26 cellular contexts compared by ENCODE assay signal in genomic region chr10:6588082-6588481, GRCh38. TPM values are rescaled to one million over a fixed set of nuclear protein-coding genes. Genes with fewer than 3 reads are reported as not detected.
DNase-seq lines count a peak whose midpoint lies in the region; ATAC-seq and TF ChIP-seq lines count a peak whose summit lies in the region.
"Had no signal": no experiment of that assay in that cellular context is flagged by ENCODE, and none has a peak within 500 bp of the region (broad histone marks: within the 10 kb centered on the region; RNA-seq: fewer than 3 reads in every experiment).

No MANE protein-coding gene starts in this region.

- peak overlapping the region; percentile 80 for H3K4me3 Mint-ChIP-seq in activated naive CD4-positive, alpha-beta T cell treated with anti-CD3 and anti-CD28 coated beads, Interleukin-2, amount 50 U/mL, for 24 hours
- H3K4me3 Mint-ChIP-seq in T-helper 17 cell = no peak overlapping the region
- H3K4me3 Mint-ChIP-seq in activated naive CD8-positive, alpha-beta T cell treated with anti-CD3 and anti-CD28 coated beads, Interleukin-2, amount 50 U/mL, for 24 hours = peak overlapping the region; percentile 34
- H3K4me3 Mint-ChIP-seq: activated B cell treated with CpG ODN at 0.5 μM for 24 hours; central memory CD8-positive, alpha-beta T cell; nephron progenitor cell had no signal

- peaks cover 93% of the 10 kb centered on the region for H3K4me1 Mint-ChIP-seq in activated naive CD4-positive, alpha-beta T cell treated with anti-CD3 and anti-CD28 coated beads, Interleukin-2, amount 50 U/mL, for 24 hours
- peaks cover 58% of the 10 kb centered on the region for H3K4me1 Mint-ChIP-seq in T-helper 17 cell
- peaks cover 93% of the 10 kb centered on the region for H3K4me1 Mint-ChIP-seq in activated naive CD8-positive, alpha-beta T cell treated with anti-CD3 and anti-CD28 coated beads, Interleukin-2, amount 50 U/mL, for 24 hours
- H3K4me1 Mint-ChIP-seq: nephron progenitor cell had no signal

- H3K27me3 ChIP-seq in thyroid gland = no peaks in the 10 kb centered on the region
- H3K27me3 ChIP-seq: BLaER1, ovary, upper lobe of right lung had no signal

- DNase-seq in activated naive CD4-positive, alpha-beta T cell treated with Interleukin-2 at 50 U/mL for 16 hours = no peak
- DNase-seq in T-helper 17 cell = no peak
- DNase-seq in activated naive CD8-positive, alpha-beta T cell treated with anti-CD3 and anti-CD28 coated beads, Interleukin-2, amount 50 U/mL, for 24 hours = no peak
- no peak for DNase-seq in thyroid gland
- no peak for DNase-seq in stimulated activated naive CD4-positive, alpha-beta T cell (lab: John Stamatoyannopoulos, UW)
- DNase-seq: activated B cell treated with CpG ODN at 0.5 μM for 24 hours; activated CD4-positive, alpha-beta T cell treated with anti-CD3 and anti-CD28 coated beads, Interleukin-2, amount 50 U/mL, for 4 hours; Calu3; DMS79; glutamatergic neuron; HCEC 1CT; IMR-90; NCI-H146; NCI-H226; NCI-H526 treated with DMSO at 0.1 percent for 48 hours; nephron progenitor cell; ovary; SIG-M5; stimulated activated CD4-positive, alpha-beta T cell treated with anti-CD3 and anti-CD28 coated beads, Interleukin-4, amount 100 ng/mL, for 24 hours; substantia nigra; upper lobe of right lung had no signal

- H3K4me3 ChIP-seq in thyroid gland (replicated peaks in 1 of 3) = no peak overlapping the region
- H3K4me3 ChIP-seq: BLaER1, ovary, upper lobe of right lung had no signal

- 31 to 32% methylated on average over 3 of the region's 3 CpGs for whole genome bisulfite sequencing in thyroid gland, 2 donors

- peaks cover 7 to 20% of the 10 kb centered on the region in 2 donors for H3K4me1 ChIP-seq in thyroid gland
- H3K4me1 ChIP-seq: upper lobe of right lung had no signal

- intact Hi-C loops in thyroid gland (cut with DNase I) = no loop called here

- H3K36me3 ChIP-seq in thyroid gland = no peaks in the 10 kb centered on the region
- H3K36me3 ChIP-seq: ovary, upper lobe of right lung had no signal

- no peak for TF ChIP-seq POLR2A in thyroid gland (IDR thresholded peaks at IDR 0.05)

- no peaks in the 10 kb centered on the region for H3K27me3 Mint-ChIP-seq in activated naive CD4-positive, alpha-beta T cell treated with anti-CD3 and anti-CD28 coated beads, Interleukin-2, amount 50 U/mL, for 24 hours
- H3K27me3 Mint-ChIP-seq in T-helper 17 cell = no peaks in the 10 kb centered on the region
- no peaks in the 10 kb centered on the region for H3K27me3 Mint-ChIP-seq in activated naive CD8-positive, alpha-beta T cell treated with anti-CD3 and anti-CD28 coated beads, Interleukin-2, amount 50 U/mL, for 24 hours
- H3K27me3 Mint-ChIP-seq: central memory CD8-positive, alpha-beta T cell had no signal

- no peak for TF ChIP-seq CTCF in thyroid gland (IDR thresholded peaks at IDR 0.05)

- H3K27ac Mint-ChIP-seq in activated naive CD4-positive, alpha-beta T cell treated with anti-CD3 and anti-CD28 coated beads, Interleukin-2, amount 50 U/mL, for 24 hours = peak overlapping the region; percentile 95
- H3K27ac Mint-ChIP-seq in T-helper 17 cell = peak overlapping the region; percentile 87
- peak overlapping the region; percentile 76 for H3K27ac Mint-ChIP-seq in activated naive CD8-positive, alpha-beta T cell treated with anti-CD3 and anti-CD28 coated beads, Interleukin-2, amount 50 U/mL, for 24 hours
- H3K27ac Mint-ChIP-seq: activated B cell treated with CpG ODN at 0.5 μM for 24 hours, nephron progenitor cell had no signal

- H3K27ac ChIP-seq in thyroid gland = peak overlapping the region; percentile 19 to 59 (median 38)
- H3K27ac ChIP-seq: BLaER1, ovary, upper lobe of right lung had no signal

- H3K9me3 ChIP-seq in T-helper 17 cell (ENCODE audit: control insufficient read depth, low read length, poor library complexity, severe bottlenecking) = no peaks in the 10 kb centered on the region
- H3K9me3 ChIP-seq in thyroid gland = no peaks in the 10 kb centered on the region
- H3K9me3 ChIP-seq: BLaER1, ovary, upper lobe of right lung had no signal

- H3K36me3 Mint-ChIP-seq in activated naive CD4-positive, alpha-beta T cell treated with anti-CD3 and anti-CD28 coated beads, Interleukin-2, amount 50 U/mL, for 24 hours = peaks cover 39% of the 10 kb centered on the region
- peaks cover 16% of the 10 kb centered on the region for H3K36me3 Mint-ChIP-seq in T-helper 17 cell (ENCODE audit: low read depth)
- peaks cover 64% of the 10 kb centered on the region for H3K36me3 Mint-ChIP-seq in activated naive CD8-positive, alpha-beta T cell treated with anti-CD3 and anti-CD28 coated beads, Interleukin-2, amount 50 U/mL, for 24 hours (ENCODE audit: low read depth)

- no peak for ATAC-seq in T-helper 17 cell
- no peak for ATAC-seq in activated naive CD8-positive, alpha-beta T cell treated with anti-CD3 and anti-CD28 coated beads, Interleukin-2, amount 50 U/mL, for 24 hours
- no peak for ATAC-seq in GM19324 (IDR thresholded peaks at IDR 0.05; ENCODE audit: low FRiP score, unreplicated experiment)
- ATAC-seq: Panc1, upper lobe of right lung had no signal

- H3K9me3 Mint-ChIP-seq in activated naive CD4-positive, alpha-beta T cell treated with anti-CD3 and anti-CD28 coated beads, Interleukin-2, amount 50 U/mL, for 24 hours = peaks cover 6% of the 10 kb centered on the region
- no peaks in the 10 kb centered on the region for H3K9me3 Mint-ChIP-seq in activated naive CD8-positive, alpha-beta T cell treated with anti-CD3 and anti-CD28 coated beads, Interleukin-2, amount 50 U/mL, for 24 hours
- H3K9me3 Mint-ChIP-seq: activated B cell treated with CpG ODN at 0.5 μM for 24 hours; central memory CD8-positive, alpha-beta T cell; nephron progenitor cell had no signal

RNA-seq across cellular contexts. Expression of gene PRKCQ, which starts 8.0 kb away (rescaled TPM):
- total RNA-seq in T-helper 17 cell (10 to 100 TPM; 66.3 to 70.0 TPM), thyroid gland (10 to 100 TPM; 24.2 to 45.7 (median 34.5) TPM)
